In genomic region chr2:11303290-11304013, GRCh38 we compare ENCODE assay signal across 1 cellular context.
TF ChIP-seq lines count a peak whose summit lies in the region.

No MANE protein-coding gene starts in this region.

TF ChIP-seq in K562, 482 proteins besides CTCF, POLR2A, EP300 and RAD21 (continued from another document and continues in another):
- TF ChIP-seq HMBOX1 (IDR thresholded peaks at IDR 0.05), result peak; percentile 34; the same call in 1 of the 2 replicates
- no peak for TF ChIP-seq ID3 (CRISPR knock-in tag; IDR thresholded peaks at IDR 0.05)
- TF ChIP-seq ID3 (tag; IDR thresholded peaks at IDR 0.05), result no peak
- no peak for TF ChIP-seq CEBPG (CRISPR knock-in tag; IDR thresholded peaks at IDR 0.05)
- TF ChIP-seq CEBPG (tag; conservative IDR thresholded peaks at IDR 0.05 in 1 of 2, IDR thresholded peaks at IDR 0.05 in 1 of 2), result no peak
- no peak for TF ChIP-seq ZNF668 (CRISPR knock-in tag; IDR thresholded peaks at IDR 0.05)
- peak; percentile 66 for TF ChIP-seq SOX6 (IDR thresholded peaks at IDR 0.05)
- no peak for TF ChIP-seq GTF2F1 (IDR thresholded peaks at IDR 0.05; ENCODE audit: low read depth, low read length)
- TF ChIP-seq SP2 (IDR thresholded peaks at IDR 0.05; ENCODE audit: extremely low read depth, low read depth, low read length, poor library complexity, severe bottlenecking), result no peak
- TF ChIP-seq RFX7 (CRISPR knock-in tag; IDR thresholded peaks at IDR 0.05), result no peak
- TF ChIP-seq ZNF57 (CRISPR knock-in tag; IDR thresholded peaks at IDR 0.05), result no peak
- no peak for TF ChIP-seq ZMIZ1 (IDR thresholded peaks at IDR 0.05; ENCODE audit: low read depth in 2 of 2, low read length in 2 of 2)
- no peak for TF ChIP-seq GMEB1 (CRISPR knock-in tag; IDR thresholded peaks at IDR 0.05)
- TF ChIP-seq SNIP1 (IDR thresholded peaks at IDR 0.05; ENCODE audit: low read depth), result no peak
- no peak for TF ChIP-seq ETV1 (tag; conservative IDR thresholded peaks at IDR 0.05; ENCODE audit: low read depth)
- TF ChIP-seq NCOA6 (IDR thresholded peaks at IDR 0.05), result no peak
- TF ChIP-seq POLR3G (IDR thresholded peaks at IDR 0.05; ENCODE audit: extremely low read depth, insufficient read length, insufficient replicate concordance), result no peak
- peak; percentile 51; the same call in 1 of the 2 replicates for TF ChIP-seq MTA2 (IDR thresholded peaks at IDR 0.05; ENCODE audit: low read depth)
- peak; percentile 74 for TF ChIP-seq CBFA2T3 (IDR thresholded peaks at IDR 0.05)
- TF ChIP-seq DPF2 (IDR thresholded peaks at IDR 0.05), result peak; percentile 67; the same call in 1 of the 2 replicates
- no peak for TF ChIP-seq TAF9B (IDR thresholded peaks at IDR 0.05; ENCODE audit: partially characterized antibody)
- TF ChIP-seq GATAD2B (IDR thresholded peaks at IDR 0.05; ENCODE audit: borderline replicate concordance), result no peak
- no peak for TF ChIP-seq E2F8 (IDR thresholded peaks at IDR 0.05; ENCODE audit: low read depth, partially characterized antibody)
- TF ChIP-seq CHD4 (IDR thresholded peaks at IDR 0.05; ENCODE audit: insufficient read depth, insufficient replicate concordance, low read depth, low read length, poor library complexity, severe bottlenecking), result no peak
- TF ChIP-seq LCOR (CRISPR knock-in tag; IDR thresholded peaks at IDR 0.05), result no peak
- TF ChIP-seq CHD1 (IDR thresholded peaks at IDR 0.05; ENCODE audit: low read length), result no peak
- TF ChIP-seq ZNF77 (CRISPR knock-in tag; IDR thresholded peaks at IDR 0.05), result no peak
- TF ChIP-seq ZNF551 (CRISPR knock-in tag; IDR thresholded peaks at IDR 0.05), result no peak
- TF ChIP-seq PCBP2 (IDR thresholded peaks at IDR 0.05; ENCODE audit: low read depth, low read length, poor library complexity, severe bottlenecking), result no peak
- no peak for TF ChIP-seq ZBTB2 (IDR thresholded peaks at IDR 0.05)
- TF ChIP-seq KDM4B (IDR thresholded peaks at IDR 0.05; ENCODE audit: borderline replicate concordance in 2 of 2, low read depth in 1 of 2), result no peak
- TF ChIP-seq ARID3A (IDR thresholded peaks at IDR 0.05; ENCODE audit: borderline replicate concordance, low read depth, low read length), result no peak
- TF ChIP-seq MYC (IDR thresholded peaks at IDR 0.05; ENCODE audit: low read depth, low read length), result no peak
- TF ChIP-seq MYC (CRISPR knock-in tag; IDR thresholded peaks at IDR 0.05; ENCODE audit: borderline replicate concordance, low read depth), result no peak
- no peak for TF ChIP-seq BHLHE40 (IDR thresholded peaks at IDR 0.05; ENCODE audit: low read length)
- TF ChIP-seq KLF10 (CRISPR knock-in tag; IDR thresholded peaks at IDR 0.05), result no peak
- TF ChIP-seq CGGBP1 (CRISPR knock-in tag; IDR thresholded peaks at IDR 0.05), result no peak
- TF ChIP-seq ZNF174 (CRISPR knock-in tag; IDR thresholded peaks at IDR 0.05), result no peak
- TF ChIP-seq MED1 (CRISPR knock-in tag; IDR thresholded peaks at IDR 0.05; ENCODE audit: borderline replicate concordance), result no peak
- no peak for TF ChIP-seq ZNF280B (CRISPR knock-in tag; IDR thresholded peaks at IDR 0.05)
- no peak for TF ChIP-seq GATAD2A (IDR thresholded peaks at IDR 0.05)
- TF ChIP-seq NR2F6 (CRISPR knock-in tag; IDR thresholded peaks at IDR 0.05), result no peak
- peak; percentile 64 for TF ChIP-seq CBFA2T2 (conservative IDR thresholded peaks at IDR 0.05)
- TF ChIP-seq ETS2 (tag; IDR thresholded peaks at IDR 0.05; ENCODE audit: borderline replicate concordance, poor library complexity, severe bottlenecking), result no peak
- 0 out of 2 replicates have a peak, but pooled peaks have one; percentile 45 for TF ChIP-seq CTBP1 (IDR thresholded peaks at IDR 0.05; ENCODE audit: borderline replicate concordance)
- no peak for TF ChIP-seq SUPT5H (IDR thresholded peaks at IDR 0.05)
- TF ChIP-seq NR2C1 (IDR thresholded peaks at IDR 0.05), result peak; percentile 44; the same call in 1 of the 2 replicates
- peak; percentile 65 for TF ChIP-seq NR2C1 (tag; IDR thresholded peaks at IDR 0.05)
- TF ChIP-seq ZNF175 (CRISPR knock-in tag; IDR thresholded peaks at IDR 0.05; ENCODE audit: low read depth), result no peak
- TF ChIP-seq MCM3 (IDR thresholded peaks at IDR 0.05), result no peak
- no peak for TF ChIP-seq SMARCE1 (IDR thresholded peaks at IDR 0.05)
- TF ChIP-seq TCF3 (CRISPR knock-in tag; IDR thresholded peaks at IDR 0.05), result peak; percentile 50
- TF ChIP-seq ILF3 (IDR thresholded peaks at IDR 0.05; ENCODE audit: borderline replicate concordance), result no peak
- TF ChIP-seq RFX5 (IDR thresholded peaks at IDR 0.05; ENCODE audit: low read depth, low read length), result no peak
- TF ChIP-seq KAT2B (IDR thresholded peaks at IDR 0.05; ENCODE audit: low read depth, low read length), result no peak
- peak; percentile 55; the same call in 1 of the 2 replicates for TF ChIP-seq NCOR1 (IDR thresholded peaks at IDR 0.05)
- TF ChIP-seq BRD9 (IDR thresholded peaks at IDR 0.05; ENCODE audit: low read depth, partially characterized antibody), result no peak
- TF ChIP-seq FOXK1 (CRISPR knock-in tag; IDR thresholded peaks at IDR 0.05; ENCODE audit: borderline replicate concordance), result no peak
- TF ChIP-seq SIX5 (IDR thresholded peaks at IDR 0.05; ENCODE audit: borderline replicate concordance in 1 of 2, insufficient read depth in 1 of 2, low read depth in 1 of 2, low read length in 2 of 2), result no peak
- TF ChIP-seq ZZZ3 (IDR thresholded peaks at IDR 0.05), result no peak
- no peak for TF ChIP-seq HEY1 (CRISPR knock-in tag; IDR thresholded peaks at IDR 0.05; ENCODE audit: borderline replicate concordance)
- no peak for TF ChIP-seq HNRNPH1 (optimal IDR thresholded peaks at IDR 0.05; ENCODE audit: low read depth, low read length)
